In the genomic region with DNA sequence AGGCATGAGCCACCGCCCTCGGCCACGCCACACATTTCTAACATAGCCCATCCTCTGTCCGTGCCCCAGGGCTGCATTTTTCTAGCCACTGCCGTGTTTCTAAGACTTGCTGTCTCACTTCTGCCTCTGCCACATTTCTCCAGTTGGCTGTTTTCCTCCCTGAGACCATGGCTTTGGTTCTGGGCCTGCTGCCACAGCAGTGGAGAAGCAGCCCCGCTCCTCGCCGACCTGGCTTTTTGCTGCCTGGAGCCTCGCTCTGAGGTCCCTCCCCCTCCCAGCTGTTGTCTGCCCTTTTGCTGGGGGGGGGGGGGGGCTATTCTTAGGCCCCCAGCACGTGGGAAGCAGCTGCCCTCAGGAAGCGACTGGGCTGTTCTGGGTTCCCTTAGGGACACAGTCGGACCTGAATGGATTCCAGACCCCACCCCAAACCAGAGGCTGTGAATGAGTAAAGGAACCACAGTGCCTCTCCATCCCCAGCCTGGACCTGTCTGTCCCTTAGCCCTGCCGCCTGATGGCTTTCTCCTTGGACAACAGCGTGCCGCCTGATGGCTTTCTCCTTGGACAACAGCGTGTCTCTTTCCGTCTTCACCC, we compare ENCODE assay signal across 15 cellular contexts. TPM values are rescaled to one million over a fixed set of nuclear protein-coding genes. Genes with fewer than 3 reads are reported as not detected.
DNase-seq lines count a peak whose midpoint lies in the region; ATAC-seq and TF ChIP-seq lines count a peak whose summit lies in the region.
"Had no signal": no experiment of that assay in that cellular context is flagged by ENCODE, and none has a peak within 500 bp of the region (broad histone marks: within the 10 kb centered on the region; RNA-seq: fewer than 3 reads in every experiment).

No MANE protein-coding gene starts in this region.

- H3K18ac ChIP-seq in trophoblast cell (ENCODE audit: low read length), result no peak overlapping the region

- H4K91ac ChIP-seq in trophoblast cell (ENCODE audit: low read depth, low read length), result no peak overlapping the region

- H3K9me3 ChIP-seq in endodermal cell (ENCODE audit: control insufficient read depth, low read length) (no peaks in the 10 kb centered on the region), trophoblast cell (ENCODE audit: insufficient read depth, low read depth, low read length) (no peaks in the 10 kb centered on the region)
- H3K9me3 ChIP-seq: right lobe of liver had no signal

- CTCF ChIA-PET in RWPE1 (lab: Yijun Ruan, JAX), result no interaction called here

- H3K14ac ChIP-seq in trophoblast cell (ENCODE audit: low read length), result no peak overlapping the region

- H2BK120ac ChIP-seq in trophoblast cell (ENCODE audit: insufficient read depth, low read length, poor library complexity), result no peak overlapping the region

- H2AK5ac ChIP-seq in trophoblast cell (ENCODE audit: low read length), result no peak overlapping the region

- no peak overlapping the region for H3K9ac ChIP-seq in endodermal cell (ENCODE audit: extremely low read depth, low read length, poor library complexity, severe bottlenecking)
- H3K9ac ChIP-seq in trophoblast cell (ENCODE audit: low read length), result no peak overlapping the region

- POLR2A ChIA-PET in RWPE1 (lab: Yijun Ruan, JAX; ENCODE audit: low non-redundant PET), result no interaction called here

- no peak overlapping the region for H2AFZ ChIP-seq in trophoblast cell (ENCODE audit: insufficient read depth, low read length, poor library complexity)

- H2BK5ac ChIP-seq in trophoblast cell (ENCODE audit: low read depth, low read length, poor library complexity), result no peak overlapping the region

- H3K9me3 Mint-ChIP-seq in endodermal cell, result no peaks in the 10 kb centered on the region

- peak overlapping the region; percentile 12 for H2BK12ac ChIP-seq in trophoblast cell (ENCODE audit: low read length)

- peaks cover 4% of the 10 kb centered on the region for H3K4me1 ChIP-seq in endodermal cell (ENCODE audit: control insufficient read depth, insufficient read depth, low read length)
- peaks cover 21 to 28% of the 10 kb centered on the region in 2 experiments for H3K4me1 ChIP-seq in trophoblast cell (ENCODE audit: control insufficient read depth in 1 of 2, insufficient read depth in 2 of 2, low read length in 2 of 2)

- H3K4me1 Mint-ChIP-seq in endodermal cell, result peaks cover 18% of the 10 kb centered on the region

- H3K27me3 Mint-ChIP-seq in endodermal cell (ENCODE audit: insufficient read depth), result no peaks in the 10 kb centered on the region
- H3K27me3 Mint-ChIP-seq: naive B cell had no signal

- 95 to 98% methylated on average over 9 to 14 of the region's 17 CpGs for WGBS in endodermal cell (ENCODE audit: insufficient coverage in 1 of 2, insufficient read length in 1 of 2), 2 experiments
- no CpG with 5 or more reads among the region's 17 CpGs for WGBS in trophoblast cell (ENCODE audit: extremely low coverage, insufficient coverage, insufficient read length)

- H4K12ac ChIP-seq in trophoblast cell (ENCODE audit: low read depth, low read length), result no peak overlapping the region

- H3K79me1 ChIP-seq in trophoblast cell (ENCODE audit: low read length), result peaks cover 17% of the 10 kb centered on the region

- H3K79me2 ChIP-seq in trophoblast cell (ENCODE audit: control insufficient read depth, insufficient read depth, low read length, poor library complexity), result peaks cover 18% of the 10 kb centered on the region

- no peak overlapping the region for H3K23ac ChIP-seq in trophoblast cell (ENCODE audit: low read length)

- peaks cover 36% of the 10 kb centered on the region for H3K36me3 ChIP-seq in endodermal cell (ENCODE audit: control insufficient read depth, insufficient read depth, low read length)
- H3K36me3 ChIP-seq in trophoblast cell (ENCODE audit: control insufficient read depth in 1 of 2, insufficient read depth in 2 of 2, low read length in 2 of 2), result peaks cover 42 to 47% of the 10 kb centered on the region in 2 experiments

- H3K27ac Mint-ChIP-seq in endodermal cell, result no peak overlapping the region

- H3K4me3 Mint-ChIP-seq in endodermal cell, result peak overlapping the region; percentile 4

- H3K4ac ChIP-seq in trophoblast cell (ENCODE audit: low read depth, low read length), result no peak overlapping the region

- H3K27ac ChIP-seq in RWPE1 (peak overlapping the region; percentile 31), endodermal cell (ENCODE audit: low read depth, low read length) (no peak overlapping the region), trophoblast cell (ENCODE audit: low read depth, low read length) (peak overlapping the region; percentile 41)
- H3K27ac ChIP-seq: brain microvascular endothelial cell, right lobe of liver had no signal

- H3K27me3 ChIP-seq in endodermal cell (ENCODE audit: control insufficient read depth, insufficient read depth, low read length, poor library complexity, severe bottlenecking) (no peaks in the 10 kb centered on the region), trophoblast cell (ENCODE audit: insufficient read depth, low read length) (no peaks in the 10 kb centered on the region)
- H3K27me3 ChIP-seq: brain microvascular endothelial cell, right lobe of liver had no signal

- DNase-seq in EH (ENCODE audit: low read depth), result peak; percentile 57
- DNase-seq in RWPE1 (ENCODE audit: low spot score), result no peak
- DNase-seq in endodermal cell, result no peak
- DNase-seq in trophoblast cell, result peak; percentile 98 to 99
- DNase-seq in NCI-H226, result no peak
- DNase-seq: brain microvascular endothelial cell, kidney glomerular epithelial cell, MV-4-11, naive B cell, right lobe of liver had no signal

- no peak overlapping the region for H4K8ac ChIP-seq in trophoblast cell (ENCODE audit: low read depth, low read length)

- no peak overlapping the region for H3K4me2 ChIP-seq in trophoblast cell (ENCODE audit: low read length)

- H3K36me3 Mint-ChIP-seq in endodermal cell (ENCODE audit: low read depth), result peaks cover 47% of the 10 kb centered on the region

- H3K4me3 ChIP-seq in endodermal cell (ENCODE audit: low read length) (no peak overlapping the region), trophoblast cell (ENCODE audit: low read depth, low read length) (no peak overlapping the region)
- H3K4me3 ChIP-seq: right lobe of liver had no signal

- ATAC-seq in HG02840 (IDR thresholded peaks at IDR 0.05; ENCODE audit: low FRiP score, unreplicated experiment), result no peak
- ATAC-seq in HG02981 (IDR thresholded peaks at IDR 0.05; ENCODE audit: unreplicated experiment), result no peak
- no peak for ATAC-seq in HG02610 (IDR thresholded peaks at IDR 0.05; ENCODE audit: unreplicated experiment)
- ATAC-seq: right lobe of liver had no signal

- no peak for TF ChIP-seq CTCF in RWPE1 (conservative IDR thresholded peaks at IDR 0.05; ENCODE audit: low read depth)
- TF ChIP-seq CTCF in endodermal cell (conservative IDR thresholded peaks at IDR 0.05), result no peak

RNA-seq across cellular contexts. Expression of gene GYS1, which starts 3.3 kb away (rescaled TPM):
- 10 to 100 TPM; 63.5 to 69.1 TPM for total RNA-seq in endodermal cell
- polyA plus RNA-seq in endodermal cell (2013, experiment 1 of 2), result 34.7 TPM
- 34.4 TPM for polyA plus RNA-seq in endodermal cell (2013, experiment 2 of 2)
- 64.3 and 68.6 TPM in 2 replicates for polyA plus RNA-seq in trophoblast cell (2013)

RNA-seq across cellular contexts. Expression of gene RUVBL2, which starts 3.9 kb away (rescaled TPM):
- total RNA-seq in endodermal cell, result 100 to 1,000 TPM; 101 to 112 TPM
- polyA plus RNA-seq in endodermal cell (2013, experiment 1 of 2), result 71.4 TPM
- 65.0 TPM for polyA plus RNA-seq in endodermal cell (2013, experiment 2 of 2)
- 58.0 and 58.6 TPM in 2 replicates for polyA plus RNA-seq in trophoblast cell (2013)

RNA-seq across cellular contexts. Expression of gene FTL, which starts 24.7 kb away (rescaled TPM):
- 1,000 to 10,000 TPM; 1,784 to 3,181 TPM for total RNA-seq in endodermal cell
- 1,418 TPM for polyA plus RNA-seq in endodermal cell (2013, experiment 1 of 2)
- 1,365 TPM for polyA plus RNA-seq in endodermal cell (2013, experiment 2 of 2)
- polyA plus RNA-seq in trophoblast cell (2013), result 3,699 and 3,930 TPM in 2 replicates

RNA-seq across cellular contexts. Expression of gene LHB, which starts 27.1 kb away (rescaled TPM):
- total RNA-seq in endodermal cell, result under 1 TPM in 1 of 2 donors, not detected in 1; 0.59 TPM
- polyA plus RNA-seq in endodermal cell (2013, experiment 1 of 2), result not detected
- polyA plus RNA-seq in endodermal cell (2013, experiment 2 of 2), result not detected
- polyA plus RNA-seq in trophoblast cell (2013), result 1.6 and 1.7 TPM in 2 replicates
- total RNA-seq: right lobe of liver, subcutaneous adipose tissue had no signal

RNA-seq across cellular contexts. Expression of gene CGB3, which starts 34.3 kb away (rescaled TPM):
- not detected for total RNA-seq in endodermal cell
- not detected for polyA plus RNA-seq in endodermal cell (2013, experiment 1 of 2)
- not detected for polyA plus RNA-seq in endodermal cell (2013, experiment 2 of 2)
- polyA plus RNA-seq in trophoblast cell (2013), result 132 and 135 TPM in 2 replicates
- total RNA-seq: glomerular endothelial cell, right lobe of liver, subcutaneous adipose tissue had no signal

Comparison
In these comparisons a context has a peak if more than half of its experiments do, and no peak if none do; other contexts are left out.
1. DNase-seq: peak in EH (single experiment) and trophoblast cell (2 of 2); none in RWPE1 (single experiment), endodermal cell (single experiment) and NCI-H226 (single experiment).